Comparison of ENCODE assay signal across 9 cellular contexts in genomic region chr1:5980314-5981008, GRCh38. TPM values are rescaled to one million over a fixed set of nuclear protein-coding genes. Genes with fewer than 3 reads are reported as not detected.
DNase-seq lines count a peak whose midpoint lies in the region; ATAC-seq and TF ChIP-seq lines count a peak whose summit lies in the region.
"Had no signal": no experiment of that assay in that cellular context is flagged by ENCODE, and none has a peak within 500 bp of the region (broad histone marks: within the 10 kb centered on the region; RNA-seq: fewer than 3 reads in every experiment).

No MANE protein-coding gene starts in this region.

- no peak overlapping the region for H3K4me3 Mint-ChIP-seq in CD4-positive, alpha-beta T cell

- H3K27ac Mint-ChIP-seq in CD4-positive, alpha-beta T cell = peak overlapping the region; percentile 36

- H3K27me3 Mint-ChIP-seq in CD4-positive, alpha-beta T cell = no peaks in the 10 kb centered on the region

- no peak for TF ChIP-seq CTCF in CD4-positive, alpha-beta T cell (IDR thresholded peaks at IDR 0.05)
- no peak for TF ChIP-seq CTCF in lower lobe of right lung (IDR thresholded peaks at IDR 0.05)
- peak in 1 of 5 experiments; percentile 9 for TF ChIP-seq CTCF in transverse colon (IDR thresholded peaks at IDR 0.05)

- CTCF ChIA-PET in CD4-positive, alpha-beta T cell (lab: Charles Lee) = no interaction called here

- no peak for ATAC-seq in CD4-positive, alpha-beta T cell (ENCODE audit: poor library complexity)
- ATAC-seq in lower lobe of right lung = peak; percentile 15 to 52
- no peak for ATAC-seq in GM18498 (IDR thresholded peaks at IDR 0.05; ENCODE audit: unreplicated experiment)

- no peak for DNase-seq in CD4-positive, alpha-beta T cell
- peak; percentile 28 for DNase-seq in LHCN-M2 (ENCODE audit: low read depth)
- DNase-seq in cerebellar cortex (ENCODE audit: low spot score) = peak; percentile 69
- DNase-seq in lower lobe of right lung = peak; percentile 71
- DNase-seq in HuH-7 (ENCODE audit: low spot score) = no peak
- DNase-seq in transverse colon = no peak
- no peak for DNase-seq in stimulated activated CD4-positive, alpha-beta T cell treated with anti-CD3 and anti-CD28 coated beads, Interleukin-4, amount 100 ng/mL, for 1 hour

- H3K4me1 Mint-ChIP-seq in CD4-positive, alpha-beta T cell (ENCODE audit: low read depth) = peaks cover 3% of the 10 kb centered on the region

- H3K27me3 ChIP-seq in CD4-positive, alpha-beta T cell (ENCODE audit: control insufficient read depth, insufficient read depth, low read length) = no peaks in the 10 kb centered on the region
- no peaks in the 10 kb centered on the region for H3K27me3 ChIP-seq in lower lobe of right lung (ENCODE audit: low read depth)
- H3K27me3 ChIP-seq in transverse colon = no peaks in the 10 kb centered on the region

- no peak overlapping the region for H3K4me3 ChIP-seq in lower lobe of right lung
- H3K4me3 ChIP-seq in transverse colon = no peak overlapping the region
- H3K4me3 ChIP-seq: SK-N-MC had no signal

- no peak for TF ChIP-seq EP300 in transverse colon (IDR thresholded peaks at IDR 0.05; ENCODE audit: low read depth)

- H3K4me1 ChIP-seq in lower lobe of right lung = no peaks in the 10 kb centered on the region
- H3K4me1 ChIP-seq in transverse colon = no peaks in the 10 kb centered on the region

- no peak for TF ChIP-seq POLR2A in transverse colon (IDR thresholded peaks at IDR 0.05)

- 48 to 78% methylated on average over 5 to 20 of the region's 20 CpGs for WGBS in transverse colon (ENCODE audit: low coverage in 1 of 2), 2 donors

- in situ Hi-C loops in transverse colon (cut with MboI; ENCODE audit: low pct_ligation_motif_present in 1 of 4, low pct_unique_long_range_greater_than_20kb in 1 of 4, low sequenced_read_pairs in 3 of 4) = no loop called here

- POLR2A ChIA-PET in CD4-positive, alpha-beta T cell (lab: Charles Lee) = no interaction called here

- no peak overlapping the region for H3K27ac ChIP-seq in CD4-positive, alpha-beta T cell (ENCODE audit: low read depth, low read length)
- H3K27ac ChIP-seq in lower lobe of right lung (no peak overlapping the region), transverse colon (no peak overlapping the region)
- H3K27ac ChIP-seq: SK-N-MC had no signal

- H3K9me3 ChIP-seq in CD4-positive, alpha-beta T cell (ENCODE audit: control insufficient read depth, low read length) = no peaks in the 10 kb centered on the region
- no peaks in the 10 kb centered on the region for H3K9me3 ChIP-seq in lower lobe of right lung
- no peaks in the 10 kb centered on the region for H3K9me3 ChIP-seq in transverse colon

- intact Hi-C loops in CD4-positive, alpha-beta T cell (cut with DNase I, micrococcal nuclease) = no loop called here
- intact Hi-C loops in lower lobe of right lung (cut with DNase I) (no loop called here), transverse colon (cut with DNase I; ENCODE audit: low total_unique reads) (no loop called here)

- H3K9me3 Mint-ChIP-seq in CD4-positive, alpha-beta T cell = no peaks in the 10 kb centered on the region

- H3K36me3 ChIP-seq in lower lobe of right lung (peaks cover 29% of the 10 kb centered on the region), transverse colon (no peaks in the 10 kb centered on the region)

- peaks cover 13% of the 10 kb centered on the region for H3K36me3 Mint-ChIP-seq in CD4-positive, alpha-beta T cell (ENCODE audit: low read depth)

RNA-seq across cellular contexts. Expression of gene NPHP4, which starts 11.8 kb away (rescaled TPM):
- total RNA-seq in CD4-positive, alpha-beta T cell = 1 to 10 TPM; 6.2 to 7.7 TPM
- total RNA-seq in LHCN-M2 (2014; rRNA removed) (4.5 and 4.7 TPM in 2 replicates), lower lobe of right lung (16.1 TPM), transverse colon (10 to 100 TPM in 2 of 4 donors, 1 to 10 TPM in 2; 6.7 to 19.9 (median 10.5) TPM)
- 3.8 TPM for polyA plus RNA-seq in LHCN-M2 (2012)

Comparison
In these comparisons a context has a peak if more than half of its experiments do, and no peak if none do; other contexts are left out.
1. ATAC-seq: peak in lower lobe of right lung (2 of 2); none in CD4-positive, alpha-beta T cell (single experiment) and GM18498 (single experiment).
2. DNase-seq: peak in LHCN-M2 (single experiment), cerebellar cortex (single experiment) and lower lobe of right lung (single experiment); none in CD4-positive, alpha-beta T cell (0 of 10), HuH-7 (single experiment), transverse colon (single experiment) and stimulated activated CD4-positive, alpha-beta T cell treated with anti-CD3 and anti-CD28 coated beads, Interleukin-4, amount 100 ng/mL, for 1 hour (single experiment).